10 cellular contexts compared by ENCODE assay signal in the genomic region with DNA sequence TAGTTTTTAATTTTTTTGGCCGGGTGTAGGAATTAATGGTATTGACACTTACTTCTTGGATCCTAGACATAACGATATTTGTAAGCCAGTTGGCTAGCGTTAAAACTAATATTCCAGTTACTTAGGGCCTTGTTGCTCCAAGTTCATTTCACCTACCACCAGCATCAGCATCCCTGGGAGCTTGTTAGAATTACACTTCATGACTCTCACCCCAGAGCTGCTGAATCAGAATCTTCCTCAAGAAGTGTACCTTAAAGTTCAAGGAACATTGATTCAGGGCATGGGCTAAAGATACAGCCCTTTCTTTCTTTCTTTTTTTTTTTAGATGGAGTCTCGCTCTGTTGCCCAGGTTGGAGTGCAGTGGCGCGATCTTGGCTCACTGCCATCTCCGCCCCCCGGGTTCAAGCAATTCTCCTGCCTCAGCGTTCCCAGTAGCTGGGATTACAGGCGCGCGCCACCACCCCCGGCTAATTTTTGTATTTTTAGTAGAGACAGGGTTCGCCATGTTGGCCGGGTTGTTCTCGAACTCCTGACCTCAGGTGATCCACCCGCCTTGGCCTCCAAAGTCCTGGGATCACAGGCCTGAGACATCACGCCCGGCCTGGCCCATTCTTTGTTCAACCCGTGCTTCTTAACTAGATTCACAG. TPM values are rescaled to one million over a fixed set of nuclear protein-coding genes. Genes with fewer than 3 reads are reported as not detected.
DNase-seq lines count a peak whose midpoint lies in the region; ATAC-seq and TF ChIP-seq lines count a peak whose summit lies in the region.
"Had no signal": no experiment of that assay in that cellular context is flagged by ENCODE, and none has a peak within 500 bp of the region (broad histone marks: within the 10 kb centered on the region; RNA-seq: fewer than 3 reads in every experiment).

No MANE protein-coding gene starts in this region.

- POLR2A ChIA-PET in activated CD4-positive, alpha-beta T cell treated with anti-CD3 and anti-CD28 coated beads for 36 hours (lab: Charles Lee): no interaction called here

- H3K4me3 Mint-ChIP-seq in activated CD4-positive, alpha-beta T cell treated with anti-CD3 and anti-CD28 coated beads for 36 hours: peak overlapping the region; percentile 78
- peak overlapping the region; percentile 91 for H3K4me3 Mint-ChIP-seq in endodermal cell

- WGBS in endodermal cell (ENCODE audit: insufficient coverage in 1 of 2, insufficient read length in 1 of 2), 2 experiments: 88 to 95% methylated on average over 9 to 20 of the region's 20 CpGs
- 92 to 95% (median 93%) methylated on average over 20 of the region's 20 CpGs for WGBS in ovary, 3 donors

- H3K9ac ChIP-seq in OCI-LY3 (ENCODE audit: low read length) (peak overlapping the region; percentile 84; the same call in 1 of the 2 replicates), endodermal cell (ENCODE audit: extremely low read depth, low read length, poor library complexity, severe bottlenecking) (no peak overlapping the region)

- H3K27ac ChIP-seq in OCI-LY3 (ENCODE audit: low read length) (no peak overlapping the region), endodermal cell (ENCODE audit: low read depth, low read length) (no peak overlapping the region), ovary (no peak overlapping the region)

- no peaks in the 10 kb centered on the region for H3K9me3 Mint-ChIP-seq in activated CD4-positive, alpha-beta T cell treated with anti-CD3 and anti-CD28 coated beads for 36 hours (ENCODE audit: low read depth)
- H3K9me3 Mint-ChIP-seq in endodermal cell: no peaks in the 10 kb centered on the region

- H3K4me1 Mint-ChIP-seq in activated CD4-positive, alpha-beta T cell treated with anti-CD3 and anti-CD28 coated beads for 36 hours: peaks cover 30% of the 10 kb centered on the region
- H3K4me1 Mint-ChIP-seq in endodermal cell: peaks cover 17% of the 10 kb centered on the region

- TF ChIP-seq EP300 in ovary (IDR thresholded peaks at IDR 0.05): no peak

- no peak overlapping the region for H2AFZ ChIP-seq in OCI-LY3 (ENCODE audit: low read depth, low read length)

- no peak for ATAC-seq in activated CD4-positive, alpha-beta T cell treated with anti-CD3 and anti-CD28 coated beads for 36 hours
- no peak for ATAC-seq in GM18867 (IDR thresholded peaks at IDR 0.05; ENCODE audit: unreplicated experiment)
- ATAC-seq in HG02970 (IDR thresholded peaks at IDR 0.05; ENCODE audit: low FRiP score, unreplicated experiment): no peak

- peaks cover 34% of the 10 kb centered on the region for H3K79me2 ChIP-seq in OCI-LY3 (ENCODE audit: low read length)

- no peak for TF ChIP-seq POLR2A in ovary (IDR thresholded peaks at IDR 0.05)

- no peak overlapping the region for H3K27ac Mint-ChIP-seq in activated CD4-positive, alpha-beta T cell treated with anti-CD3 and anti-CD28 coated beads for 36 hours
- H3K27ac Mint-ChIP-seq in endodermal cell: no peak overlapping the region

- intact Hi-C loops in activated CD4-positive, alpha-beta T cell treated with anti-CD3 and anti-CD28 coated beads for 36 hours (cut with DNase I, micrococcal nuclease): loop anchor here (2.0 to 10.0 kb wide), 5 partner anchors 66 to 1459 kb away; a partner anchor contains a TSS
- intact Hi-C loops in ovary (cut with DNase I): loop anchor here in 1 of 4 donors (10.0 kb wide), 1 partner anchor 239 kb away; a partner anchor contains a TSS

- DNase-seq in activated CD4-positive, alpha-beta T cell treated with anti-CD3 and anti-CD28 coated beads for 36 hours: no peak
- no peak for DNase-seq in activated CD4-positive, alpha-beta T cell treated with anti-CD3 and anti-CD28 coated beads for 1 hour
- no peak for DNase-seq in endodermal cell
- peak in 3 of 5 donors; percentile 47 to 53 (median 52) for DNase-seq in ovary
- DNase-seq in T1000 (lab: John Stamatoyannopoulos, UW): no peak
- DNase-seq: NCI-H524 had no signal

- CTCF ChIA-PET in activated CD4-positive, alpha-beta T cell treated with anti-CD3 and anti-CD28 coated beads for 36 hours (lab: Charles Lee): interaction anchor here (0.5 to 3.5 kb wide), 3 partner anchors 9 to 155 kb away, joined by 3 to 10 read pairs (median 5); no protein-coding TSS in a partner anchor

- H3K27me3 ChIP-seq in OCI-LY3 (ENCODE audit: low read depth, low read length) (no peaks in the 10 kb centered on the region), endodermal cell (ENCODE audit: control insufficient read depth, insufficient read depth, low read length, poor library complexity, severe bottlenecking) (no peaks in the 10 kb centered on the region), ovary (no peaks in the 10 kb centered on the region)
- H3K27me3 ChIP-seq: right atrium auricular region had no signal

- H3K4me2 ChIP-seq in OCI-LY3 (ENCODE audit: low read length): peak overlapping the region; percentile 95

- peaks cover 25% of the 10 kb centered on the region for H3K4me1 ChIP-seq in OCI-LY3 (ENCODE audit: low read length)
- H3K4me1 ChIP-seq in endodermal cell (ENCODE audit: control insufficient read depth, insufficient read depth, low read length): no peaks in the 10 kb centered on the region
- H3K4me1 ChIP-seq in ovary (ENCODE audit: insufficient read depth): peaks cover 7% of the 10 kb centered on the region

- peaks cover 7% of the 10 kb centered on the region for H4K20me1 ChIP-seq in OCI-LY3 (ENCODE audit: insufficient read depth, low read length)

- H3K9me3 ChIP-seq in OCI-LY3 (ENCODE audit: insufficient read depth, low read length): no peaks in the 10 kb centered on the region
- no peaks in the 10 kb centered on the region for H3K9me3 ChIP-seq in endodermal cell (ENCODE audit: control insufficient read depth, low read length)
- H3K9me3 ChIP-seq in ovary: no peaks in the 10 kb centered on the region
- H3K9me3 ChIP-seq: right atrium auricular region had no signal

- H3K4me3 ChIP-seq in OCI-LY3 (ENCODE audit: low read length): peak overlapping the region; percentile 86
- peak overlapping the region; percentile 85 for H3K4me3 ChIP-seq in endodermal cell (ENCODE audit: low read length)
- no peak overlapping the region for H3K4me3 ChIP-seq in ovary

- H3K36me3 ChIP-seq in OCI-LY3 (replicated peaks; ENCODE audit: low read depth, low read length) (no peaks in the 10 kb centered on the region), endodermal cell (ENCODE audit: control insufficient read depth, insufficient read depth, low read length) (no peaks in the 10 kb centered on the region), ovary (no peaks in the 10 kb centered on the region)
- H3K36me3 ChIP-seq: right atrium auricular region had no signal

- no peak for TF ChIP-seq CTCF in OCI-LY3 (IDR thresholded peaks at IDR 0.05; ENCODE audit: low read depth, low read length)
- no peak for TF ChIP-seq CTCF in endodermal cell (conservative IDR thresholded peaks at IDR 0.05)
- TF ChIP-seq CTCF in ovary (IDR thresholded peaks at IDR 0.05): no peak

- peaks cover 13% of the 10 kb centered on the region for H3K36me3 Mint-ChIP-seq in activated CD4-positive, alpha-beta T cell treated with anti-CD3 and anti-CD28 coated beads for 36 hours (ENCODE audit: low read depth)
- H3K36me3 Mint-ChIP-seq in endodermal cell (ENCODE audit: low read depth): peaks cover 3% of the 10 kb centered on the region

- H3K27me3 Mint-ChIP-seq in activated CD4-positive, alpha-beta T cell treated with anti-CD3 and anti-CD28 coated beads for 36 hours: no peaks in the 10 kb centered on the region
- H3K27me3 Mint-ChIP-seq in endodermal cell (ENCODE audit: insufficient read depth): no peaks in the 10 kb centered on the region

RNA-seq across cellular contexts. Expression of a gene that starts 1.1 kb away (rescaled TPM):
- total RNA-seq in activated CD4-positive, alpha-beta T cell treated with anti-CD3 and anti-CD28 coated beads for 36 hours: 1 to 10 TPM; 7.4 to 7.8 TPM
- total RNA-seq in endodermal cell: 1 to 10 TPM; 9.2 to 9.5 TPM
- 5.1 TPM for polyA plus RNA-seq in endodermal cell (2013, experiment 1 of 2)
- polyA plus RNA-seq in endodermal cell (2013, experiment 2 of 2): 5.3 TPM
- total RNA-seq in ovary: 1 to 10 TPM; 1.7 to 5.1 (median 3.0) TPM
- 1 to 10 TPM in 1 of 2 donors, under 1 TPM in 1; 0.98 to 2.8 TPM for polyA plus RNA-seq in ovary

RNA-seq across cellular contexts. Expression of a gene that starts 2.2 kb away (rescaled TPM):
- 1 to 10 TPM; 7.4 to 9.5 TPM for total RNA-seq in activated CD4-positive, alpha-beta T cell treated with anti-CD3 and anti-CD28 coated beads for 36 hours
- total RNA-seq in endodermal cell (10 to 100 TPM; 13.2 to 13.8 TPM), ovary (10 to 100 TPM in 5 of 7 donors, 1 to 10 TPM in 2; 7.7 to 15.9 (median 15.0) TPM)
- 22.0 TPM for polyA plus RNA-seq in endodermal cell (2013, experiment 1 of 2)
- 22.1 TPM for polyA plus RNA-seq in endodermal cell (2013, experiment 2 of 2)
- 10 to 100 TPM; 14.9 to 21.9 TPM for polyA plus RNA-seq in ovary

Comparison
In these comparisons a context has a peak if more than half of its experiments do, and no peak if none do; other contexts are left out.
1. DNase-seq: peak in ovary (3 of 5); none in activated CD4-positive, alpha-beta T cell treated with anti-CD3 and anti-CD28 coated beads for 36 hours (single experiment), activated CD4-positive, alpha-beta T cell treated with anti-CD3 and anti-CD28 coated beads for 1 hour (single experiment), endodermal cell (single experiment) and T1000 (single experiment).